26 cellular contexts compared by ENCODE assay signal in genomic region chr12:50263832-50264231, GRCh38.
"Had no signal": no experiment of that assay in that cellular context is flagged by ENCODE, and none has a peak within 500 bp of the region (broad histone marks: within the 10 kb centered on the region; RNA-seq: fewer than 3 reads in every experiment).

No MANE protein-coding gene starts in this region.

- H3K36me3 ChIP-seq: stomach, suprapubic skin, thoracic aorta, thyroid gland, transverse colon, upper lobe of left lung, upper lobe of right lung, uterus, vagina had no signal

- H3K4me3 ChIP-seq: stomach, suprapubic skin, testis, thoracic aorta, thyroid gland, tibial artery, transverse colon, upper lobe of left lung, upper lobe of right lung, uterus, vagina had no signal

- DNase-seq: stimulated activated CD4-positive, alpha-beta T cell treated with anti-CD3 and anti-CD28 coated beads, Interleukin-2, amount 100 ng/mL, for 48 hours; stimulated activated CD4-positive, alpha-beta T cell treated with anti-CD3 and anti-CD28 coated beads, Interleukin-4, amount 100 ng/mL, for 1 hour; stimulated activated CD4-positive, alpha-beta T cell treated with anti-CD3 and anti-CD28 coated beads, Interleukin-4, amount 100 ng/mL, for 24 hours; stimulated activated CD4-positive, alpha-beta T cell treated with anti-CD3 and anti-CD28 coated beads, Interleukin-4, amount 100 ng/mL, for 4 hours; stimulated activated CD8-positive, alpha-beta memory T cell treated with anti-CD3 and anti-CD28 coated beads, Interleukin-4, amount 100 ng/mL, for 48 hours; stimulated activated naive B cell treated with anti-CD40 and anti-IgM and Interleukin-4, amounts not matched to agents 10 μg/mL and 1 μg/mL and 100 μg/mL, for 72 hours; stimulated activated naive CD4-positive, alpha-beta T cell; stimulated activated naive CD4-positive, alpha-beta T cell treated with Interleukin-2 at 50 U/mL for 16 hours; stimulated activated naive CD8-positive, alpha-beta T cell treated with anti-CD3 and anti-CD28 coated beads, Interleukin-15, amount 100 ng/mL, for 72 hours; stimulated activated naive CD8-positive, alpha-beta T cell treated with anti-CD3 and anti-CD28 coated beads, Interleukin-15, Interleukin-2, amounts not matched to agents 100 U/mL and 50 U/mL, for 24 hours; stomach; substantia nigra; testis; thyroid gland; tibial artery; transverse colon; trophoblast cell; upper lobe of left lung; upper lobe of right lung; uterus had no signal

- H3K27me3 ChIP-seq: stomach, suprapubic skin, testis, thyroid gland, tibial artery, transverse colon, upper lobe of left lung, upper lobe of right lung, uterus, vagina had no signal

- FAIRE-seq: urothelium cell line had no signal

- H3K4me1 ChIP-seq: uterus had no signal

- H3K9me3 ChIP-seq: stomach, suprapubic skin, testis, thoracic aorta, thyroid gland, tibial artery, transverse colon, upper lobe of left lung, upper lobe of right lung, uterus, vagina had no signal

- H3K27ac ChIP-seq: stomach, suprapubic skin, testis, thoracic aorta, tibial artery, transverse colon, upper lobe of left lung, upper lobe of right lung, vagina had no signal

- ATAC-seq: stimulated activated effector memory CD8-positive, alpha-beta T cell treated with anti-CD3 and anti-CD28 coated beads, Interleukin-12 subunit alpha, Interleukin-12 subunit beta, amount 100 ng/mL, for 72 hours; stimulated activated memory B cell treated with anti-CD40 and anti-IgM and Interleukin-4, amounts not matched to agents 10 μg/mL and 1 μg/mL and 100 μg/mL, for 72 hours; stimulated activated naive B cell treated with anti-CD40 and anti-IgM and Interleukin-4, amounts not matched to agents 10 μg/mL and 1 μg/mL and 100 μg/mL, for 72 hours; stimulated activated naive CD8-positive, alpha-beta T cell treated with anti-CD3 and anti-CD28 coated beads, Interleukin-15, amount 100 ng/mL, for 72 hours; stimulated activated naive CD8-positive, alpha-beta T cell treated with anti-CD3 and anti-CD28 coated beads, Interleukin-15, Interleukin-2, amounts not matched to agents 100 U/mL and 50 U/mL, for 24 hours; upper lobe of right lung had no signal
